9 cellular contexts compared by ENCODE assay signal in genomic region chr13:23899555-23899954, GRCh38. TPM values are rescaled to one million over a fixed set of nuclear protein-coding genes. Genes with fewer than 3 reads are reported as not detected.
DNase-seq lines count a peak whose midpoint lies in the region; ATAC-seq and TF ChIP-seq lines count a peak whose summit lies in the region.
"Had no signal": no experiment of that assay in that cellular context is flagged by ENCODE, and none has a peak within 500 bp of the region (broad histone marks: within the 10 kb centered on the region; RNA-seq: fewer than 3 reads in every experiment).

No MANE protein-coding gene starts in this region.

- no peaks in the 10 kb centered on the region for H3K79me2 ChIP-seq in DOHH2 (ENCODE audit: control insufficient read depth, low read length)

- H3K4me3 ChIP-seq in DOHH2 (ENCODE audit: low read length) (no peak overlapping the region), fibroblast of the aortic adventitia (ENCODE audit: low read depth, low read length) (no peak overlapping the region)
- H3K4me3 ChIP-seq: SJSA1 had no signal

- H3K27me3 ChIP-seq in DOHH2 (ENCODE audit: control insufficient read depth, low read length) = no peaks in the 10 kb centered on the region
- H3K27me3 ChIP-seq: SJSA1 had no signal

- no peaks in the 10 kb centered on the region for H3K27me3 Mint-ChIP-seq in HFFc6 (ENCODE audit: insufficient read depth)

- H3K4me2 ChIP-seq in DOHH2 (ENCODE audit: low read length) = no peak overlapping the region

- no peaks in the 10 kb centered on the region for H3K9me3 Mint-ChIP-seq in HFFc6

- no peaks in the 10 kb centered on the region for H3K9me2 ChIP-seq in DOHH2 (replicated peaks; ENCODE audit: control insufficient read depth, low read length)

- 0 out of 2 replicates have a peak, but pooled peaks cover 3% of the 10 kb centered on the region for H3K4me1 ChIP-seq in DOHH2 (ENCODE audit: control insufficient read depth, low read length)
- H3K4me1 ChIP-seq: SJSA1 had no signal

- H3K27ac Mint-ChIP-seq in HFFc6 = peak overlapping the region; percentile 58

- no peak for ATAC-seq in GM18858 (IDR thresholded peaks at IDR 0.05; ENCODE audit: unreplicated experiment)

- no peaks in the 10 kb centered on the region for H4K20me1 ChIP-seq in DOHH2 (ENCODE audit: control insufficient read depth, insufficient read depth, low read depth, low read length)

- H3K9me3 ChIP-seq in DOHH2 (ENCODE audit: control insufficient read depth, insufficient read depth, low read length) = no peaks in the 10 kb centered on the region
- H3K9me3 ChIP-seq: SJSA1 had no signal

- no peak overlapping the region for H3K4me3 Mint-ChIP-seq in HFFc6

- H3K36me3 ChIP-seq in DOHH2 (ENCODE audit: control insufficient read depth, low read length) = no peaks in the 10 kb centered on the region
- H3K36me3 ChIP-seq: SJSA1 had no signal

- H3F3A ChIP-seq in DOHH2 (ENCODE audit: control insufficient read depth, insufficient read depth) = no peaks in the 10 kb centered on the region

- DNase-seq in HFFc6 (peak; percentile 67), fibroblast of the aortic adventitia (ENCODE audit: low read depth) (peak; percentile 76), retina (peak; percentile 47), NCI-H774 (lab: John Stamatoyannopoulos, UW) (no peak)
- DNase-seq: left cardiac atrium had no signal

- H3K36me3 Mint-ChIP-seq in HFFc6 (ENCODE audit: low read depth) = no peaks in the 10 kb centered on the region

- H3K27ac ChIP-seq in DOHH2 (ENCODE audit: low read depth, low read length) (no peak overlapping the region), VCaP (no peak overlapping the region)
- H3K27ac ChIP-seq: SJSA1 had no signal

- peaks cover 59% of the 10 kb centered on the region for H3K4me1 Mint-ChIP-seq in HFFc6 (ENCODE audit: low read depth)

- peak; percentile 61 for TF ChIP-seq CTCF in DOHH2 (IDR thresholded peaks at IDR 0.05; ENCODE audit: low read depth, low read length, poor library complexity, severe bottlenecking)
- TF ChIP-seq CTCF in HFFc6 (IDR thresholded peaks at IDR 0.05) = peak; percentile 86
- TF ChIP-seq CTCF in VCaP (conservative IDR thresholded peaks at IDR 0.05) = peak; percentile 71
- peak; percentile 64 for TF ChIP-seq CTCF in fibroblast of the aortic adventitia (IDR thresholded peaks at IDR 0.05; ENCODE audit: insufficient read depth, low read length)

RNA-seq across cellular contexts. Expression of gene C1QTNF9B, which starts 2.3 kb away (rescaled TPM):
- under 1 TPM in 2 of 6 experiments, not detected in 4; 0.25 to 0.27 TPM for total RNA-seq in HFFc6 (2021; fragmentation: NEBNext Ultra II Directional; extraction: Animal tissue kit (Norgen Biotek cat#: 25700))
- total RNA-seq in fibroblast of the aortic adventitia (ENCODE audit: low replicate concordance) = not detected in 2 replicates

RNA-seq across cellular contexts. Expression of gene MIPEP, which starts 10.4 kb away (rescaled TPM):
- total RNA-seq in HFFc6 (2021; fragmentation: NEBNext Ultra II Directional; extraction: Animal tissue kit (Norgen Biotek cat#: 25700)) = 10 to 100 TPM; 11.3 to 15.6 (median 13.1) TPM
- 28.1 and 59.1 TPM in 2 replicates for total RNA-seq in fibroblast of the aortic adventitia (ENCODE audit: low replicate concordance)
